ENCODE assay signal across 28 cellular contexts in genomic region chr3:146396792-146397191, GRCh38.
"Had no signal": no experiment of that assay in that cellular context is flagged by ENCODE, and none has a peak within 500 bp of the region (broad histone marks: within the 10 kb centered on the region; RNA-seq: fewer than 3 reads in every experiment).

No MANE protein-coding gene starts in this region.

- H3K27me3 ChIP-seq: esophagus muscularis mucosa, foreskin keratinocyte, gastroesophageal sphincter, heart right ventricle, left lung, neural progenitor cell, sigmoid colon, tibial nerve, upper lobe of right lung, uterus had no signal

- H2AFZ ChIP-seq: neural progenitor cell had no signal

- FAIRE-seq: islet of Langerhans had no signal

- DNase-seq: cortex of kidney; effector CD8-positive, alpha-beta T cell; endodermal cell; foreskin keratinocyte; glutamatergic neuron; heart right ventricle; hippocampal formation; left cardiac atrium; left lung; mammary epithelial cell; mesendoderm; midbrain; right cardiac atrium; sigmoid colon; stimulated activated CD4-positive, alpha-beta T cell treated with anti-CD3 and anti-CD28 coated beads, Interleukin-2, amount 100 ng/mL, for 24 hours; stimulated activated CD4-positive, alpha-beta T cell treated with anti-CD3 and anti-CD28 coated beads, Interleukin-4, amount 100 ng/mL, for 24 hours; stimulated activated naive CD4-positive, alpha-beta T cell treated with Interleukin-2 at 50 U/mL for 16 hours; upper lobe of right lung; uterus had no signal

- H3K4me3 ChIP-seq: esophagus muscularis mucosa, gastroesophageal sphincter, heart right ventricle, left lung, neural progenitor cell, prostate gland, sigmoid colon, thoracic aorta, tibial nerve, upper lobe of right lung, uterus had no signal

- H3K9me3 ChIP-seq: esophagus muscularis mucosa, gastroesophageal sphincter, heart right ventricle, left lung, prostate gland, sigmoid colon, thoracic aorta, tibial nerve, upper lobe of right lung, uterus had no signal

- H3K4me2 ChIP-seq: neural progenitor cell had no signal

- H3K4me1 ChIP-seq: esophagus muscularis mucosa, foreskin keratinocyte, gastroesophageal sphincter, heart right ventricle, left lung, neural progenitor cell, prostate gland, sigmoid colon, tibial nerve, upper lobe of right lung, uterus had no signal

- H3K27ac ChIP-seq: esophagus muscularis mucosa, foreskin keratinocyte, gastroesophageal sphincter, heart right ventricle, left lung, neural progenitor cell, prostate gland, sigmoid colon, thoracic aorta, tibial nerve, upper lobe of right lung, uterus had no signal

- ATAC-seq: foreskin keratinocyte; gastroesophageal sphincter; heart right ventricle; left cardiac atrium; left lung; naive thymus-derived CD4-positive, alpha-beta T cell; right cardiac atrium; stimulated activated effector memory CD8-positive, alpha-beta T cell treated with anti-CD3 and anti-CD28 coated beads, Interleukin-12 subunit alpha, Interleukin-12 subunit beta, amount 100 ng/mL, for 72 hours; upper lobe of right lung had no signal

- H3K9ac ChIP-seq: neural progenitor cell had no signal

- H3K36me3 ChIP-seq: esophagus muscularis mucosa, gastroesophageal sphincter, heart right ventricle, left lung, neural progenitor cell, prostate gland, sigmoid colon, thoracic aorta, tibial nerve, upper lobe of right lung, uterus had no signal
